ENCODE assay signal across 20 cellular contexts in the genomic region with DNA sequence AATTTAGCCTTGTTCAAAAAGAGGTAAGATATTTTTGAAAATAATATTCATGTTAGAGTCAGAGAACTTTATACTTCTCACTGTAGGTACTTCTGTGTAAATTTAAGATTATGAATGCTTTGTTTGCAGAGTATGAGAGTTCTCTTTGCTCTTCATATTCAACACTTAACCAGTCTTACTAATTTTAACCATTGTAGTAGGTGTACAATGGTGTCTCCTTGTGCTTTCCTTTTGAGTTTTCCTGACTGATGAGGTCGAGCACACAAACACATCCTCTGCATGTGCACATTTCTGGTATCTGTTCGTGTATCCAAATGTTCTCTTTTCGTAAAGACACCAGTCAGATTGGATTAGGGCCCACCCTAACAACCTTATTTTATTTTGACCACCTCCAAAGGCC. TPM values are rescaled to one million over a fixed set of nuclear protein-coding genes. Genes with fewer than 3 reads are reported as not detected.
DNase-seq lines count a peak whose midpoint lies in the region; ATAC-seq and TF ChIP-seq lines count a peak whose summit lies in the region.
"Had no signal": no experiment of that assay in that cellular context is flagged by ENCODE, and none has a peak within 500 bp of the region (broad histone marks: within the 10 kb centered on the region; RNA-seq: fewer than 3 reads in every experiment).

No MANE protein-coding gene starts in this region.

- H3K27ac ChIP-seq in naive thymus-derived CD4-positive, alpha-beta T cell (ENCODE audit: low read depth, low read length): no peak overlapping the region

- H3K27me3 ChIP-seq in naive thymus-derived CD4-positive, alpha-beta T cell (ENCODE audit: control insufficient read depth in 2 of 2, insufficient read depth in 2 of 2, low read length in 2 of 2): no peaks in the 10 kb centered on the region

- H3K27me3 Mint-ChIP-seq in activated CD4-positive, alpha-beta memory T cell treated with anti-CD3 and anti-CD28 coated beads for 36 hours: no peaks in the 10 kb centered on the region
- no peaks in the 10 kb centered on the region for H3K27me3 Mint-ChIP-seq in activated CD4-positive, alpha-beta memory T cell treated with anti-CD3 and anti-CD28 coated beads, Interleukin-2, amount 10 ng/mL, durations not matched to agents 7 days and 5 days
- H3K27me3 Mint-ChIP-seq in activated naive CD8-positive, alpha-beta T cell treated with anti-CD3 and anti-CD28 coated beads, Interleukin-2, amount 50 U/mL, for 24 hours: no peaks in the 10 kb centered on the region
- H3K27me3 Mint-ChIP-seq in activated naive CD8-positive, alpha-beta T cell treated with anti-CD3 and anti-CD28 coated beads for 36 hours: no peaks in the 10 kb centered on the region
- no peaks in the 10 kb centered on the region for H3K27me3 Mint-ChIP-seq in HFFc6 (ENCODE audit: insufficient read depth)
- H3K27me3 Mint-ChIP-seq in naive thymus-derived CD4-positive, alpha-beta T cell: no peaks in the 10 kb centered on the region

- H3K36me3 Mint-ChIP-seq in activated CD4-positive, alpha-beta memory T cell treated with anti-CD3 and anti-CD28 coated beads for 36 hours: peaks cover 38% of the 10 kb centered on the region
- H3K36me3 Mint-ChIP-seq in activated CD4-positive, alpha-beta memory T cell treated with anti-CD3 and anti-CD28 coated beads, Interleukin-2, amount 10 ng/mL, durations not matched to agents 7 days and 5 days (ENCODE audit: low read depth): peaks cover 61% of the 10 kb centered on the region
- H3K36me3 Mint-ChIP-seq in activated naive CD8-positive, alpha-beta T cell treated with anti-CD3 and anti-CD28 coated beads, Interleukin-2, amount 50 U/mL, for 24 hours (ENCODE audit: low read depth): peaks cover 42% of the 10 kb centered on the region
- peaks cover 41% of the 10 kb centered on the region for H3K36me3 Mint-ChIP-seq in activated naive CD8-positive, alpha-beta T cell treated with anti-CD3 and anti-CD28 coated beads for 36 hours
- peaks cover 37% of the 10 kb centered on the region for H3K36me3 Mint-ChIP-seq in HFFc6 (ENCODE audit: low read depth)
- peaks cover 0 to 56% (median 43%) of the 10 kb centered on the region in 5 donors for H3K36me3 Mint-ChIP-seq in naive thymus-derived CD4-positive, alpha-beta T cell

- CTCF ChIA-PET in activated CD4-positive, alpha-beta memory T cell treated with anti-CD3 and anti-CD28 coated beads for 36 hours (lab: Charles Lee): no interaction called here
- CTCF ChIA-PET in activated CD4-positive, alpha-beta memory T cell treated with anti-CD3 and anti-CD28 coated beads, Interleukin-2, amount 10 ng/mL, durations not matched to agents 7 days and 5 days (lab: Charles Lee): no interaction called here
- CTCF ChIA-PET in naive thymus-derived CD4-positive, alpha-beta T cell (lab: Charles Lee): no interaction called here

- H3K4me3 ChIP-seq in naive thymus-derived CD4-positive, alpha-beta T cell (ENCODE audit: low read length): no peak overlapping the region
- H3K4me3 ChIP-seq: GM23338 had no signal

- no peak overlapping the region for H3K4me3 Mint-ChIP-seq in activated CD4-positive, alpha-beta memory T cell treated with anti-CD3 and anti-CD28 coated beads for 36 hours
- H3K4me3 Mint-ChIP-seq in activated CD4-positive, alpha-beta memory T cell treated with anti-CD3 and anti-CD28 coated beads, Interleukin-2, amount 10 ng/mL, durations not matched to agents 7 days and 5 days: no peak overlapping the region
- H3K4me3 Mint-ChIP-seq in activated naive CD8-positive, alpha-beta T cell treated with anti-CD3 and anti-CD28 coated beads, Interleukin-2, amount 50 U/mL, for 24 hours: no peak overlapping the region
- H3K4me3 Mint-ChIP-seq in activated naive CD8-positive, alpha-beta T cell treated with anti-CD3 and anti-CD28 coated beads for 36 hours: no peak overlapping the region
- no peak overlapping the region for H3K4me3 Mint-ChIP-seq in HFFc6
- no peak overlapping the region for H3K4me3 Mint-ChIP-seq in naive thymus-derived CD4-positive, alpha-beta T cell
- H3K4me3 Mint-ChIP-seq: GM23338, H9 had no signal

- DNase-seq in activated CD4-positive, alpha-beta memory T cell treated with anti-CD3 and anti-CD28 coated beads for 36 hours: no peak
- DNase-seq in activated CD4-positive, alpha-beta memory T cell treated with anti-CD3 and anti-CD28 coated beads, Interleukin-2, amount 10 ng/mL, durations not matched to agents 7 days and 5 days: no peak
- no peak for DNase-seq in activated naive CD8-positive, alpha-beta T cell treated with anti-CD3 and anti-CD28 coated beads, Interleukin-2, amount 50 U/mL, for 24 hours
- no peak for DNase-seq in activated naive CD8-positive, alpha-beta T cell treated with anti-CD3 and anti-CD28 coated beads for 36 hours
- DNase-seq in HFFc6 (no peak), kidney glomerular epithelial cell (lab: John Stamatoyannopoulos, UW) (no peak), SK-N-DZ (ENCODE audit: low spot score) (no peak)
- DNase-seq in naive thymus-derived CD4-positive, alpha-beta T cell: no peak
- DNase-seq: H9; KBM-7; NCI-H1105 treated with DMSO at 0.1 percent for 48 hours; NCI-H146; NCI-H1930; NCI-H2107; NCI-H446; NCI-H524 treated with DMSO at 0.1 percent for 48 hours; NCI-H774; NK-92 treated with Interleukin-12 subunit alpha and Interleukin-12 subunit beta, amount 100 ng/mL, for 24 hours; PC-3 had no signal

- H3K36me3 ChIP-seq in naive thymus-derived CD4-positive, alpha-beta T cell (ENCODE audit: control insufficient read depth in 2 of 3, insufficient read depth in 3 of 3, low read length in 3 of 3): peaks cover 0 to 21% (median 9%) of the 10 kb centered on the region in 3 experiments

- H3K4me1 Mint-ChIP-seq in activated CD4-positive, alpha-beta memory T cell treated with anti-CD3 and anti-CD28 coated beads for 36 hours (ENCODE audit: low read depth): peaks cover 43% of the 10 kb centered on the region
- peaks cover 10% of the 10 kb centered on the region for H3K4me1 Mint-ChIP-seq in activated CD4-positive, alpha-beta memory T cell treated with anti-CD3 and anti-CD28 coated beads, Interleukin-2, amount 10 ng/mL, durations not matched to agents 7 days and 5 days
- H3K4me1 Mint-ChIP-seq in activated naive CD8-positive, alpha-beta T cell treated with anti-CD3 and anti-CD28 coated beads, Interleukin-2, amount 50 U/mL, for 24 hours: peaks cover 23% of the 10 kb centered on the region
- peaks cover 29% of the 10 kb centered on the region for H3K4me1 Mint-ChIP-seq in activated naive CD8-positive, alpha-beta T cell treated with anti-CD3 and anti-CD28 coated beads for 36 hours
- H3K4me1 Mint-ChIP-seq in HFFc6 (ENCODE audit: low read depth): peaks cover 16% of the 10 kb centered on the region
- peaks cover 18 to 49% (median 45%) of the 10 kb centered on the region in 7 donors for H3K4me1 Mint-ChIP-seq in naive thymus-derived CD4-positive, alpha-beta T cell

- POLR2A ChIA-PET in activated CD4-positive, alpha-beta memory T cell treated with anti-CD3 and anti-CD28 coated beads for 36 hours (lab: Charles Lee): no interaction called here
- POLR2A ChIA-PET in activated CD4-positive, alpha-beta memory T cell treated with anti-CD3 and anti-CD28 coated beads, Interleukin-2, amount 10 ng/mL, durations not matched to agents 7 days and 5 days (lab: Charles Lee): no interaction called here
- POLR2A ChIA-PET in naive thymus-derived CD4-positive, alpha-beta T cell (lab: Charles Lee): no interaction called here

- H3K27ac Mint-ChIP-seq in activated CD4-positive, alpha-beta memory T cell treated with anti-CD3 and anti-CD28 coated beads for 36 hours: peak overlapping the region; percentile 59
- no peak overlapping the region for H3K27ac Mint-ChIP-seq in activated CD4-positive, alpha-beta memory T cell treated with anti-CD3 and anti-CD28 coated beads, Interleukin-2, amount 10 ng/mL, durations not matched to agents 7 days and 5 days
- peak overlapping the region; percentile 5 for H3K27ac Mint-ChIP-seq in activated naive CD8-positive, alpha-beta T cell treated with anti-CD3 and anti-CD28 coated beads, Interleukin-2, amount 50 U/mL, for 24 hours
- no peak overlapping the region for H3K27ac Mint-ChIP-seq in activated naive CD8-positive, alpha-beta T cell treated with anti-CD3 and anti-CD28 coated beads for 36 hours
- 0 out of 2 replicates have a peak overlapping the region, but pooled peaks have one; percentile 24 for H3K27ac Mint-ChIP-seq in HFFc6
- peak overlapping the region in 6 of 9 donors; percentile 1 to 83 (median 28) for H3K27ac Mint-ChIP-seq in naive thymus-derived CD4-positive, alpha-beta T cell
- H3K27ac Mint-ChIP-seq: GM23338 had no signal

- no peak for ATAC-seq in activated naive CD8-positive, alpha-beta T cell treated with anti-CD3 and anti-CD28 coated beads, Interleukin-2, amount 50 U/mL, for 24 hours
- no peak for ATAC-seq in naive thymus-derived CD4-positive, alpha-beta T cell
- ATAC-seq: GM23338 had no signal

- TF ChIP-seq CTCF in HFFc6 (IDR thresholded peaks at IDR 0.05): no peak

- no peaks in the 10 kb centered on the region for H3K4me1 ChIP-seq in naive thymus-derived CD4-positive, alpha-beta T cell (ENCODE audit: control insufficient read depth in 2 of 2, insufficient read depth in 2 of 2, low read length in 2 of 2)

- intact Hi-C loops in activated CD4-positive, alpha-beta memory T cell treated with anti-CD3 and anti-CD28 coated beads for 36 hours (cut with micrococcal nuclease): no loop called here
- intact Hi-C loops in naive thymus-derived CD4-positive, alpha-beta T cell (cut with micrococcal nuclease): no loop called here

- H3K9me3 Mint-ChIP-seq in activated CD4-positive, alpha-beta memory T cell treated with anti-CD3 and anti-CD28 coated beads for 36 hours: no peaks in the 10 kb centered on the region
- H3K9me3 Mint-ChIP-seq in activated CD4-positive, alpha-beta memory T cell treated with anti-CD3 and anti-CD28 coated beads, Interleukin-2, amount 10 ng/mL, durations not matched to agents 7 days and 5 days: no peaks in the 10 kb centered on the region
- H3K9me3 Mint-ChIP-seq in activated naive CD8-positive, alpha-beta T cell treated with anti-CD3 and anti-CD28 coated beads, Interleukin-2, amount 50 U/mL, for 24 hours: no peaks in the 10 kb centered on the region
- no peaks in the 10 kb centered on the region for H3K9me3 Mint-ChIP-seq in activated naive CD8-positive, alpha-beta T cell treated with anti-CD3 and anti-CD28 coated beads for 36 hours
- H3K9me3 Mint-ChIP-seq in HFFc6: no peaks in the 10 kb centered on the region
- peaks cover 0 to 1% (median 0%) of the 10 kb centered on the region in 11 donors for H3K9me3 Mint-ChIP-seq in naive thymus-derived CD4-positive, alpha-beta T cell

- H3K9me3 ChIP-seq in naive thymus-derived CD4-positive, alpha-beta T cell (ENCODE audit: control insufficient read depth in 2 of 3, low read length in 3 of 3): no peaks in the 10 kb centered on the region

RNA-seq across cellular contexts. Expression of gene MIA2, which starts 45.8 kb away (rescaled TPM):
- total RNA-seq in activated CD4-positive, alpha-beta memory T cell treated with anti-CD3 and anti-CD28 coated beads for 36 hours: 10 to 100 TPM; 23.8 to 24.1 TPM
- total RNA-seq in activated CD4-positive, alpha-beta memory T cell treated with anti-CD3 and anti-CD28 coated beads, Interleukin-2, amount 10 ng/mL, durations not matched to agents 7 days and 5 days: 10 to 100 TPM; 30.8 to 33.0 TPM
- total RNA-seq in activated naive CD8-positive, alpha-beta T cell treated with anti-CD3 and anti-CD28 coated beads for 36 hours: 10 to 100 TPM; 19.1 to 19.5 TPM
- total RNA-seq in HFFc6 (2021; fragmentation: NEBNext Ultra II Directional; extraction: Animal tissue kit (Norgen Biotek cat#: 25700)): 10 to 100 TPM; 11.5 to 16.3 (median 13.0) TPM
- 10 to 100 TPM; 18.4 to 29.1 (median 26.1) TPM for total RNA-seq in naive thymus-derived CD4-positive, alpha-beta T cell
- 10 to 100 TPM; 20.5 to 30.6 TPM for polyA plus RNA-seq in naive thymus-derived CD4-positive, alpha-beta T cell
- 10.0 and 10.3 TPM in 2 replicates for polyA plus RNA-seq in SK-N-DZ (2014; cell fraction: cytosol; rRNA removed)
- polyA plus RNA-seq in SK-N-DZ (2014; cell fraction: nucleus; rRNA removed): 6.5 and 8.6 TPM in 2 replicates

Comparison
In these comparisons a context has a peak if more than half of its experiments do, and no peak if none do; other contexts are left out.
1. H3K27ac Mint-ChIP-seq: peak in activated CD4-positive, alpha-beta memory T cell treated with anti-CD3 and anti-CD28 coated beads for 36 hours (single experiment), activated naive CD8-positive, alpha-beta T cell treated with anti-CD3 and anti-CD28 coated beads, Interleukin-2, amount 50 U/mL, for 24 hours (single experiment), HFFc6 (single experiment) and naive thymus-derived CD4-positive, alpha-beta T cell (6 of 9); none in activated CD4-positive, alpha-beta memory T cell treated with anti-CD3 and anti-CD28 coated beads, Interleukin-2, amount 10 ng/mL, durations not matched to agents 7 days and 5 days (single experiment) and activated naive CD8-positive, alpha-beta T cell treated with anti-CD3 and anti-CD28 coated beads for 36 hours (single experiment).